Comparison of ENCODE assay signal across 19 cellular contexts in genomic region chr11:116424615-116425261, GRCh38.
DNase-seq lines count a peak whose midpoint lies in the region; ATAC-seq and TF ChIP-seq lines count a peak whose summit lies in the region.
"Had no signal": no experiment of that assay in that cellular context is flagged by ENCODE, and none has a peak within 500 bp of the region (broad histone marks: within the 10 kb centered on the region; RNA-seq: fewer than 3 reads in every experiment).

No MANE protein-coding gene starts in this region.

- no peaks in the 10 kb centered on the region for H3K27me3 Mint-ChIP-seq in neural crest cell (ENCODE audit: low read depth)

- DNase-seq in NCI-H146 (lab: John Stamatoyannopoulos, UW) (peak; percentile 31), NCI-H146 treated with DMSO at 0.1 percent for 48 hours (lab: John Stamatoyannopoulos, UW; ENCODE audit: unreplicated experiment) (no peak), BE2C (peak; percentile 71), OCI-M1 (lab: John Stamatoyannopoulos, UW) (peak; percentile 19), neural crest cell (ENCODE audit: low read depth, low spot score) (no peak), NCI-H1930 (lab: John Stamatoyannopoulos, UW) (no peak), NCI-H2171 treated with DMSO at 0.1 percent for 48 hours (lab: John Stamatoyannopoulos, UW) (no peak)
- DNase-seq: CD8-positive, alpha-beta memory T cell; DMS 273 treated with DMSO at 0.1 percent for 48 hours; EL; HFFc6; Karpas-422; NCI-H1417; NCI-H2081 treated with DMSO at 0.1 percent for 48 hours; NCI-H226; NCI-H82 had no signal

- no peaks in the 10 kb centered on the region for H3K9me3 ChIP-seq in BE2C
- H3K9me3 ChIP-seq: BLaER1 had no signal

- peaks cover 69% of the 10 kb centered on the region for H3K4me1 ChIP-seq in BE2C

- H3K36me3 Mint-ChIP-seq in neural crest cell (ENCODE audit: low read depth), result no peaks in the 10 kb centered on the region
- H3K36me3 Mint-ChIP-seq: CD8-positive, alpha-beta memory T cell had no signal

- peaks cover 3% of the 10 kb centered on the region for H3K9me3 Mint-ChIP-seq in neural crest cell
- H3K9me3 Mint-ChIP-seq: CD8-positive, alpha-beta memory T cell; T-helper 1 cell treated with Interleukin-12 subunit alpha and Interleukin-12 subunit beta and Interleukin-4 antibody, amounts not matched to agents 30 μg/mL and 1 μg/mL, for 36 hours had no signal

- peak overlapping the region; percentile 27 for H3K27ac Mint-ChIP-seq in neural crest cell (ENCODE audit: unreplicated experiment)
- H3K27ac Mint-ChIP-seq: CD8-positive, alpha-beta memory T cell; HFFc6; T-helper 1 cell treated with Interleukin-12 subunit alpha and Interleukin-12 subunit beta and Interleukin-4 antibody, amounts not matched to agents 30 μg/mL and 1 μg/mL, for 36 hours had no signal

- H3K27me3 ChIP-seq in BE2C, result no peaks in the 10 kb centered on the region
- H3K27me3 ChIP-seq: BLaER1 had no signal

- no peak overlapping the region for H3K4me3 Mint-ChIP-seq in neural crest cell
- H3K4me3 Mint-ChIP-seq: CD8-positive, alpha-beta memory T cell; HFFc6; T-helper 1 cell treated with Interleukin-12 subunit alpha and Interleukin-12 subunit beta and Interleukin-4 antibody, amounts not matched to agents 30 μg/mL and 1 μg/mL, for 36 hours had no signal

- H3K36me3 ChIP-seq in BE2C, result no peaks in the 10 kb centered on the region
- H3K36me3 ChIP-seq: BLaER1 had no signal

- no peak for ATAC-seq in GM21723 (IDR thresholded peaks at IDR 0.05; ENCODE audit: unreplicated experiment)

- H3K4me3 ChIP-seq in BE2C (ENCODE audit: low read depth, low read length), result no peak overlapping the region
- H3K4me3 ChIP-seq: BLaER1 had no signal

- TF ChIP-seq CTCF in BE2C (IDR thresholded peaks at IDR 0.05; ENCODE audit: low read depth, low read length) (no peak), neural crest cell (conservative IDR thresholded peaks at IDR 0.05) (no peak)

- H3K4me1 Mint-ChIP-seq in neural crest cell, result peaks cover 38% of the 10 kb centered on the region
- H3K4me1 Mint-ChIP-seq: CD8-positive, alpha-beta memory T cell had no signal

Comparison
In these comparisons a context has a peak if more than half of its experiments do, and no peak if none do; other contexts are left out.
1. DNase-seq: peak in NCI-H146 (single experiment), BE2C (single experiment) and OCI-M1 (single experiment); none in NCI-H146 treated with DMSO at 0.1 percent for 48 hours (single experiment), neural crest cell (single experiment), NCI-H1930 (0 of 2) and NCI-H2171 treated with DMSO at 0.1 percent for 48 hours (single experiment).